ENCODE assay signal across 9 cellular contexts in genomic region chr5:177310332-177310731, GRCh38. TPM values are rescaled to one million over a fixed set of nuclear protein-coding genes. Genes with fewer than 3 reads are reported as not detected.
A peak's percentile ranks its signal among the peaks of the same experiment; 100 is the strongest.
DNase-seq lines count a peak whose midpoint lies in the region; ATAC-seq, FAIRE-seq and TF ChIP-seq lines count a peak whose summit lies in the region.
"Had no signal": no experiment of that assay in that cellular context is flagged by ENCODE, and none has a peak within 500 bp of the region (broad histone marks: within the 10 kb centered on the region; RNA-seq: fewer than 3 reads in every experiment).

No MANE protein-coding gene starts in this region.

- 93% methylated on average over 12 to 13 of the region's 13 CpGs for WGBS in pancreas, 2 donors

- H3K27ac ChIP-seq in colonic mucosa, result no peak overlapping the region
- no peak overlapping the region for H3K27ac ChIP-seq in pancreas

- no peak for FAIRE-seq in pancreas (lab: Jason Lieb, UNC)
- FAIRE-seq: A204.1 had no signal

- peaks cover 54% of the 10 kb centered on the region for H3K36me3 ChIP-seq in MG63
- H3K36me3 ChIP-seq in colonic mucosa, result peaks cover 4% of the 10 kb centered on the region
- peaks cover 0 to 12% (median 7%) of the 10 kb centered on the region in 3 donors for H3K36me3 ChIP-seq in pancreas

- no peak for ATAC-seq in pancreas
- no peak for ATAC-seq in GM21381 (IDR thresholded peaks at IDR 0.05; ENCODE audit: unreplicated experiment)

- H3K9ac ChIP-seq in colonic mucosa (ENCODE audit: low read depth in 2 of 2, low read length in 2 of 2), result peak overlapping the region; percentile 28 to 68

- H3K27me3 ChIP-seq in MG63, result no peaks in the 10 kb centered on the region
- no peaks in the 10 kb centered on the region for H3K27me3 ChIP-seq in colonic mucosa
- no peaks in the 10 kb centered on the region for H3K27me3 ChIP-seq in pancreas

- intact Hi-C loops in colonic mucosa (cut with DNase I), result loop anchor here (5.0 to 10.0 kb wide), 2 partner anchors 192 to 196 kb away; no protein-coding TSS in a partner anchor
- intact Hi-C loops in pancreas (cut with DNase I), result loop anchor here in 1 of 3 donors (10.0 kb wide), 2 partner anchors 74 to 144 kb away; partner anchors contain the start of gene SLC34A1

- peaks cover 35% of the 10 kb centered on the region for H3K4me1 ChIP-seq in colonic mucosa
- H3K4me1 ChIP-seq in pancreas, result peaks cover 15 to 34% (median 16%) of the 10 kb centered on the region in 3 donors

- DNase-seq in NCI-H1417 (lab: John Stamatoyannopoulos, UW) (peak in 2 of 3 experiments; percentile 45 to 61), NCI-H1417 treated with DMSO at 0.1 percent for 48 hours (lab: John Stamatoyannopoulos, UW) (no peak), MG63 (no peak), colonic mucosa (no peak), pancreas (peak in 4 of 6 donors; percentile 29 to 83 (median 44)), SKM-1 treated with dmso at 0.1 percent for 144 hours (lab: John Stamatoyannopoulos, UW; ENCODE audit: unreplicated experiment) (no peak), cortex of kidney (lab: John Stamatoyannopoulos, UW) (no peak)

- peak overlapping the region; percentile 76 for H3K4me3 ChIP-seq in MG63
- H3K4me3 ChIP-seq in colonic mucosa, result no peak overlapping the region
- no peak overlapping the region for H3K4me3 ChIP-seq in pancreas

- H3K9me3 ChIP-seq in MG63, result no peaks in the 10 kb centered on the region
- H3K9me3 ChIP-seq in colonic mucosa, result no peaks in the 10 kb centered on the region
- no peaks in the 10 kb centered on the region for H3K9me3 ChIP-seq in pancreas

- no peak for TF ChIP-seq CTCF in colonic mucosa (IDR thresholded peaks at IDR 0.05)
- no peak for TF ChIP-seq CTCF in pancreas (IDR thresholded peaks at IDR 0.05)

RNA-seq across cellular contexts. Expression of gene MXD3, which starts 1.4 kb away (rescaled TPM):
- 52.9 and 53.3 TPM in 2 replicates for total RNA-seq in MG63 (2014; rRNA removed; shearing (Covaris generic); ENCODE audit: low replicate concordance)
- total RNA-seq in colonic mucosa (10 to 100 TPM in 1 of 2 donors, 1 to 10 TPM in 1; 9.3 to 36.4 TPM), pancreas (1 to 10 TPM; 3.0 to 7.1 (median 5.4) TPM)
- 10 to 100 TPM; 34.2 to 55.0 TPM for polyA plus RNA-seq in pancreas

RNA-seq across cellular contexts. Expression of gene PRELID1, which starts 6.7 kb away (rescaled TPM):
- total RNA-seq in MG63 (2014; rRNA removed; shearing (Covaris generic); ENCODE audit: low replicate concordance), result 914 and 924 TPM in 2 replicates
- 100 to 1,000 TPM; 245 to 396 TPM for total RNA-seq in colonic mucosa
- 100 to 1,000 TPM in 4 of 6 donors, 10 to 100 TPM in 2; 77.8 to 153 (median 127) TPM for total RNA-seq in pancreas
- 100 to 1,000 TPM in 1 of 2 donors, 10 to 100 TPM in 1; 98.6 to 134 TPM for polyA plus RNA-seq in pancreas

RNA-seq across cellular contexts. Expression of gene RAB24, which starts 6.8 kb away (rescaled TPM):
- total RNA-seq in MG63 (2014; rRNA removed; shearing (Covaris generic); ENCODE audit: low replicate concordance), result 50.3 and 61.3 TPM in 2 replicates
- total RNA-seq in colonic mucosa (10 to 100 TPM; 32.9 to 39.5 TPM), pancreas (10 to 100 TPM; 34.5 to 43.1 (median 37.7) TPM)
- polyA plus RNA-seq in pancreas, result 100 to 1,000 TPM; 125 to 160 TPM

RNA-seq across cellular contexts. Expression of gene LMAN2, which starts 41.1 kb away (rescaled TPM):
- total RNA-seq in MG63 (2014; rRNA removed; shearing (Covaris generic); ENCODE audit: low replicate concordance), result 296 and 502 TPM in 2 replicates
- 100 to 1,000 TPM; 137 to 185 TPM for total RNA-seq in colonic mucosa
- total RNA-seq in pancreas, result 100 to 1,000 TPM in 2 of 6 donors, 10 to 100 TPM in 4; 71.1 to 128 (median 92.6) TPM
- 100 to 1,000 TPM in 1 of 2 donors, 10 to 100 TPM in 1; 80.7 to 110 TPM for polyA plus RNA-seq in pancreas

RNA-seq across cellular contexts. Expression of gene RGS14, which starts 47.4 kb away (rescaled TPM):
- 10.7 and 16.7 TPM in 2 replicates for total RNA-seq in MG63 (2014; rRNA removed; shearing (Covaris generic); ENCODE audit: low replicate concordance)
- total RNA-seq in colonic mucosa, result 10 to 100 TPM in 1 of 2 donors, 1 to 10 TPM in 1; 9.1 to 10.1 TPM
- 10 to 100 TPM in 4 of 6 donors, 1 to 10 TPM in 2; 7.0 to 15.7 (median 11.3) TPM for total RNA-seq in pancreas
- 10 to 100 TPM; 24.7 to 30.9 TPM for polyA plus RNA-seq in pancreas

Comparison
In these comparisons a context has a peak if more than half of its experiments do, and no peak if none do; other contexts are left out.
1. DNase-seq: peak in NCI-H1417 (2 of 3) and pancreas (4 of 6); none in NCI-H1417 treated with DMSO at 0.1 percent for 48 hours (single experiment), MG63 (single experiment), colonic mucosa (single experiment), SKM-1 treated with dmso at 0.1 percent for 144 hours (single experiment) and cortex of kidney (single experiment).